In genomic region chr16:392450-393027, GRCh38 we compare ENCODE assay signal across 18 cellular contexts. TPM values are rescaled to one million over a fixed set of nuclear protein-coding genes. Genes with fewer than 3 reads are reported as not detected.
DNase-seq lines count a peak whose midpoint lies in the region; ATAC-seq and TF ChIP-seq lines count a peak whose summit lies in the region.
"Had no signal": no experiment of that assay in that cellular context is flagged by ENCODE, and none has a peak within 500 bp of the region (broad histone marks: within the 10 kb centered on the region; RNA-seq: fewer than 3 reads in every experiment).

No MANE protein-coding gene starts in this region.

- DNase-seq in activated CD4-positive, alpha-beta T cell treated with anti-CD3 and anti-CD28 coated beads for 48 hours: peak; percentile 50
- DNase-seq in activated CD4-positive, alpha-beta T cell treated with anti-CD3 and anti-CD28 coated beads, Interleukin-2, amount 10 ng/mL, durations not matched to agents 24 days and 14 days: no peak
- DNase-seq in MM.1S: peak; percentile 83
- no peak for DNase-seq in upper lobe of left lung
- DNase-seq in globus pallidus (ENCODE audit: low spot score): no peak
- DNase-seq in neural progenitor cell (ENCODE audit: low spot score): no peak
- DNase-seq: esophagus squamous epithelium had no signal

- peak overlapping the region; percentile 21; the same call in 1 of the 2 replicates for H3K4me3 ChIP-seq in MM.1S (ENCODE audit: low read length)
- no peak overlapping the region for H3K4me3 ChIP-seq in neutrophil (ENCODE audit: low read depth in 1 of 2, low read length in 1 of 2)
- H3K4me3 ChIP-seq in upper lobe of left lung: no peak overlapping the region
- H3K4me3 ChIP-seq in neural progenitor cell: no peak overlapping the region
- H3K4me3 ChIP-seq: A549, dorsolateral prefrontal cortex, esophagus squamous epithelium, GM12878, HAP-1, heart left ventricle, MG63, tibial nerve had no signal

- no peak overlapping the region for H3K4me3 Mint-ChIP-seq in activated CD4-positive, alpha-beta T cell treated with anti-CD3 and anti-CD28 coated beads, Interleukin-2, amount 10 ng/mL, durations not matched to agents 24 days and 14 days
- no peak overlapping the region for H3K4me3 Mint-ChIP-seq in activated naive CD8-positive, alpha-beta T cell
- H3K4me3 Mint-ChIP-seq in neural progenitor cell: no peak overlapping the region
- H3K4me3 Mint-ChIP-seq: memory B cell, T-helper 17 cell had no signal

- peak overlapping the region; percentile 42; the same call in 1 of the 2 replicates for H3K9ac ChIP-seq in MM.1S (ENCODE audit: low read length)
- no peak overlapping the region for H3K9ac ChIP-seq in neural progenitor cell

- H3K79me2 ChIP-seq in MM.1S (ENCODE audit: low read length) (no peaks in the 10 kb centered on the region), neural progenitor cell (ENCODE audit: low read depth) (no peaks in the 10 kb centered on the region)

- H3K27ac ChIP-seq in MM.1S (ENCODE audit: low read length) (peak overlapping the region; percentile 65; the same call in 1 of the 2 replicates), neutrophil (peak overlapping the region; percentile 25), upper lobe of left lung (no peak overlapping the region), neural progenitor cell (no peak overlapping the region)
- H3K27ac ChIP-seq: A549, esophagus squamous epithelium, heart left ventricle, tibial nerve had no signal

- no peak for TF ChIP-seq EP300 in upper lobe of left lung (IDR thresholded peaks at IDR 0.05)

- H3K36me3 ChIP-seq in MM.1S (replicated peaks; ENCODE audit: insufficient read depth, low read length) (no peaks in the 10 kb centered on the region), neutrophil (no peaks in the 10 kb centered on the region), upper lobe of left lung (no peaks in the 10 kb centered on the region), neural progenitor cell (no peaks in the 10 kb centered on the region)
- H3K36me3 ChIP-seq: esophagus squamous epithelium, HAP-1, heart left ventricle, MG63, tibial nerve had no signal

- H3K9me3 ChIP-seq in MM.1S (replicated peaks; ENCODE audit: insufficient read depth, low read length) (no peaks in the 10 kb centered on the region), neutrophil (no peaks in the 10 kb centered on the region), upper lobe of left lung (peaks cover 0 to 3% (median 0%) of the 10 kb centered on the region in 4 donors), neural progenitor cell (ENCODE audit: low read depth) (no peaks in the 10 kb centered on the region)
- H3K9me3 ChIP-seq: esophagus squamous epithelium, heart left ventricle, tibial nerve had no signal

- no peaks in the 10 kb centered on the region for H4K20me1 ChIP-seq in MM.1S (ENCODE audit: insufficient read depth, low read length)
- H4K20me1 ChIP-seq in neural progenitor cell (ENCODE audit: low read depth): no peaks in the 10 kb centered on the region

- peaks cover 9% of the 10 kb centered on the region; the same call in 1 of the 2 replicates for H3F3A ChIP-seq in MM.1S (ENCODE audit: insufficient read depth, low read length)
- H3F3A ChIP-seq in neural progenitor cell (ENCODE audit: low read depth): peaks cover 25% of the 10 kb centered on the region

- no peak for ATAC-seq in upper lobe of left lung (ENCODE audit: low FRiP score in 2 of 2)

- H3K4me2 ChIP-seq in MM.1S (ENCODE audit: low read depth, low read length) (peak overlapping the region; percentile 39; the same call in 1 of the 2 replicates), neural progenitor cell (no peak overlapping the region)
- H3K4me2 ChIP-seq: A549 had no signal

- intact Hi-C loops in activated CD4-positive, alpha-beta T cell treated with anti-CD3 and anti-CD28 coated beads, Interleukin-2, amount 10 ng/mL, durations not matched to agents 24 days and 14 days (cut with micrococcal nuclease): no loop called here

- no peaks in the 10 kb centered on the region for H3K27me3 ChIP-seq in MM.1S (replicated peaks; ENCODE audit: insufficient read depth, low read length)
- H3K27me3 ChIP-seq in neutrophil: peaks cover 12% of the 10 kb centered on the region
- no peaks in the 10 kb centered on the region for H3K27me3 ChIP-seq in upper lobe of left lung
- peaks cover 2% of the 10 kb centered on the region for H3K27me3 ChIP-seq in neural progenitor cell
- H3K27me3 ChIP-seq: dorsolateral prefrontal cortex, esophagus squamous epithelium, heart left ventricle, MG63, tibial nerve had no signal

- H3K4me1 Mint-ChIP-seq in activated CD4-positive, alpha-beta T cell treated with anti-CD3 and anti-CD28 coated beads, Interleukin-2, amount 10 ng/mL, durations not matched to agents 24 days and 14 days: peaks cover 11% of the 10 kb centered on the region
- H3K4me1 Mint-ChIP-seq in activated naive CD8-positive, alpha-beta T cell (ENCODE audit: low read depth): peaks cover 20% of the 10 kb centered on the region
- H3K4me1 Mint-ChIP-seq in neural progenitor cell: peaks cover 32% of the 10 kb centered on the region

- TF ChIP-seq CTCF in MM.1S (IDR thresholded peaks at IDR 0.05; ENCODE audit: low read length) (peak; percentile 60), neutrophil (IDR thresholded peaks at IDR 0.05) (no peak), upper lobe of left lung (IDR thresholded peaks at IDR 0.05) (no peak), neural progenitor cell (IDR thresholded peaks at IDR 0.05) (no peak)

- no peaks in the 10 kb centered on the region for H3K9me2 ChIP-seq in MM.1S (replicated peaks; ENCODE audit: insufficient read depth, low read length)

- H2AFZ ChIP-seq in MM.1S (ENCODE audit: low read length) (peak overlapping the region; percentile 70), neural progenitor cell (replicated peaks) (no peak overlapping the region)

- 80 to 92% methylated on average over 5 to 7 of the region's 7 CpGs for WGBS in upper lobe of left lung, 2 donors

- peaks cover 5% of the 10 kb centered on the region for H3K9me3 Mint-ChIP-seq in activated CD4-positive, alpha-beta T cell treated with anti-CD3 and anti-CD28 coated beads, Interleukin-2, amount 10 ng/mL, durations not matched to agents 24 days and 14 days
- H3K9me3 Mint-ChIP-seq in activated naive CD8-positive, alpha-beta T cell (ENCODE audit: low read depth): no peaks in the 10 kb centered on the region
- H3K9me3 Mint-ChIP-seq in neural progenitor cell: peaks cover 3% of the 10 kb centered on the region
- H3K9me3 Mint-ChIP-seq: memory B cell had no signal

- no peaks in the 10 kb centered on the region for H3K36me3 Mint-ChIP-seq in activated CD4-positive, alpha-beta T cell treated with anti-CD3 and anti-CD28 coated beads, Interleukin-2, amount 10 ng/mL, durations not matched to agents 24 days and 14 days (ENCODE audit: low read depth)
- peaks cover 2% of the 10 kb centered on the region for H3K36me3 Mint-ChIP-seq in activated naive CD8-positive, alpha-beta T cell
- H3K36me3 Mint-ChIP-seq in neural progenitor cell: peaks cover 2% of the 10 kb centered on the region
- H3K36me3 Mint-ChIP-seq: memory B cell had no signal

- no peak for TF ChIP-seq POLR2A in upper lobe of left lung (IDR thresholded peaks at IDR 0.05)

- peaks cover 10% of the 10 kb centered on the region for H3K27me3 Mint-ChIP-seq in activated CD4-positive, alpha-beta T cell treated with anti-CD3 and anti-CD28 coated beads, Interleukin-2, amount 10 ng/mL, durations not matched to agents 24 days and 14 days
- no peaks in the 10 kb centered on the region for H3K27me3 Mint-ChIP-seq in activated naive CD8-positive, alpha-beta T cell
- H3K27me3 Mint-ChIP-seq in neural progenitor cell (ENCODE audit: insufficient read depth, low read depth): peaks cover 15% of the 10 kb centered on the region
- H3K27me3 Mint-ChIP-seq: memory B cell, T-helper 17 cell had no signal

- no peak overlapping the region for H3K27ac Mint-ChIP-seq in activated CD4-positive, alpha-beta T cell treated with anti-CD3 and anti-CD28 coated beads, Interleukin-2, amount 10 ng/mL, durations not matched to agents 24 days and 14 days
- peak overlapping the region; percentile 61 for H3K27ac Mint-ChIP-seq in activated naive CD8-positive, alpha-beta T cell
- no peak overlapping the region for H3K27ac Mint-ChIP-seq in neural progenitor cell
- H3K27ac Mint-ChIP-seq: memory B cell, T-helper 17 cell had no signal

- H3K4me1 ChIP-seq in MM.1S (ENCODE audit: low read length): peaks cover 9% of the 10 kb centered on the region; the same call in 1 of the 2 replicates
- peaks cover 6 to 7% of the 10 kb centered on the region in 2 experiments for H3K4me1 ChIP-seq in neutrophil (ENCODE audit: control insufficient read depth in 1 of 2, insufficient read depth in 1 of 2, low read depth in 1 of 2, low read length in 1 of 2)
- peaks cover 7 to 9% (median 8%) of the 10 kb centered on the region in 4 donors for H3K4me1 ChIP-seq in upper lobe of left lung
- peaks cover 11% of the 10 kb centered on the region for H3K4me1 ChIP-seq in neural progenitor cell

RNA-seq across cellular contexts. Expression of gene NME4, which starts 4.5 kb away (rescaled TPM):
- 64.3 and 64.8 TPM in 2 replicates for total RNA-seq in activated CD4-positive, alpha-beta T cell treated with anti-CD3 and anti-CD28 coated beads, Interleukin-2, amount 10 ng/mL, durations not matched to agents 24 days and 14 days
- total RNA-seq in upper lobe of left lung (10 to 100 TPM; 22.1 to 57.6 (median 41.8) TPM), neural progenitor cell (ENCODE audit: low replicate concordance) (93.3 and 236 TPM in 2 replicates)

RNA-seq across cellular contexts. Expression of gene DECR2, which starts 9.1 kb away (rescaled TPM):
- total RNA-seq in activated CD4-positive, alpha-beta T cell treated with anti-CD3 and anti-CD28 coated beads, Interleukin-2, amount 10 ng/mL, durations not matched to agents 24 days and 14 days: 17.6 and 18.5 TPM in 2 replicates
- total RNA-seq in upper lobe of left lung (10 to 100 TPM in 5 of 6 donors, 1 to 10 TPM in 1; 8.6 to 22.4 (median 14.6) TPM), neural progenitor cell (ENCODE audit: low replicate concordance) (7.1 and 24.3 TPM in 2 replicates)

RNA-seq across cellular contexts. Expression of gene PGAP6, which starts 10.8 kb away (rescaled TPM):
- 34.1 and 37.8 TPM in 2 replicates for total RNA-seq in activated CD4-positive, alpha-beta T cell treated with anti-CD3 and anti-CD28 coated beads, Interleukin-2, amount 10 ng/mL, durations not matched to agents 24 days and 14 days
- total RNA-seq in upper lobe of left lung: 100 to 1,000 TPM in 3 of 6 donors, 10 to 100 TPM in 3; 27.9 to 150 (median 96.4) TPM
- 16.7 and 49.5 TPM in 2 replicates for total RNA-seq in neural progenitor cell (ENCODE audit: low replicate concordance)

RNA-seq across cellular contexts. Expression of gene MRPL28, which starts 22.2 kb away (rescaled TPM):
- total RNA-seq in activated CD4-positive, alpha-beta T cell treated with anti-CD3 and anti-CD28 coated beads, Interleukin-2, amount 10 ng/mL, durations not matched to agents 24 days and 14 days: 106 and 109 TPM in 2 replicates
- total RNA-seq in upper lobe of left lung (10 to 100 TPM; 48.8 to 83.9 (median 58.4) TPM), neural progenitor cell (ENCODE audit: low replicate concordance) (82.2 and 138 TPM in 2 replicates)

RNA-seq across cellular contexts. Expression of gene RAB11FIP3, which starts 32.9 kb away (rescaled TPM):
- 40.2 and 40.5 TPM in 2 replicates for total RNA-seq in activated CD4-positive, alpha-beta T cell treated with anti-CD3 and anti-CD28 coated beads, Interleukin-2, amount 10 ng/mL, durations not matched to agents 24 days and 14 days
- total RNA-seq in upper lobe of left lung: 10 to 100 TPM; 38.9 to 95.3 (median 43.8) TPM
- 15.5 and 45.2 TPM in 2 replicates for total RNA-seq in neural progenitor cell (ENCODE audit: low replicate concordance)

Comparison
In these comparisons a context has a peak if more than half of its experiments do, and no peak if none do; other contexts are left out.
1. DNase-seq: peak in activated CD4-positive, alpha-beta T cell treated with anti-CD3 and anti-CD28 coated beads for 48 hours (single experiment) and MM.1S (single experiment); none in activated CD4-positive, alpha-beta T cell treated with anti-CD3 and anti-CD28 coated beads, Interleukin-2, amount 10 ng/mL, durations not matched to agents 24 days and 14 days (single experiment), upper lobe of left lung (0 of 2), globus pallidus (single experiment) and neural progenitor cell (single experiment).
2. H3K27ac ChIP-seq: peak in MM.1S (single experiment) and neutrophil (single experiment); none in upper lobe of left lung (0 of 4) and neural progenitor cell (single experiment).